In the genomic region with DNA sequence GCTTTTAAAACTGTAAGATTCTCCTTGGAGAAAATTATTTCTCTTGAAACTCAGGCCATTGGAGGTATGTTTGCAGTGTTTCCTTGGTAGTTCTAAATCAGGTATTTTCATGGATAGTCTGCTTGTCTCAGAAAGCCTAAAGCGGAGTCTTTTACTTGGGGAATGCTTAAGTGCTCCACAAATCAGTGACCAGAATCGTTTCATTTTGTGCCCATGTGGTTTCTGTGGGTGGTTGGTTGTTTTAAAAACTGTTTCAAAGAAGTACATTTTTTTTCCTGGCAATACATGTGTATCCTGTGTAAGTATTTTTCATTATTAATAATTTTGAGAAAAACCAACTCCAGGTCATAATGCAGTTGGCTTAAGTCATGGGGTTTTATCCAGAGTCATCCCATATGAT, we compare ENCODE assay signal across 19 cellular contexts. TPM values are rescaled to one million over a fixed set of nuclear protein-coding genes. Genes with fewer than 3 reads are reported as not detected.
A peak's percentile ranks its signal among the peaks of the same experiment; 100 is the strongest.
DNase-seq lines count a peak whose midpoint lies in the region; ATAC-seq and TF ChIP-seq lines count a peak whose summit lies in the region.
"Had no signal": no experiment of that assay in that cellular context is flagged by ENCODE, and none has a peak within 500 bp of the region (broad histone marks: within the 10 kb centered on the region; RNA-seq: fewer than 3 reads in every experiment).

No MANE protein-coding gene starts in this region.

- H3K9me3 ChIP-seq in tibial nerve = peaks cover 0 to 4% (median 2%) of the 10 kb centered on the region in 4 donors

- TF ChIP-seq POLR2A in tibial nerve (IDR thresholded peaks at IDR 0.05) = no peak

- no peaks in the 10 kb centered on the region for H3K9me3 Mint-ChIP-seq in activated T-helper 17 cell treated with anti-CD3 and anti-CD28 coated beads, Interleukin-2, amount 50 U/mL, for 72 hours
- H3K9me3 Mint-ChIP-seq in stimulated activated naive CD8-positive, alpha-beta T cell treated with anti-CD3 and anti-CD28 coated beads, Interleukin-15, Interleukin-2, amounts not matched to agents 100 ng/mL and 50 ng/mL, for 24 hours = peaks cover 7% of the 10 kb centered on the region

- WGBS in tibial nerve, 2 donors = 77% methylated on average over 2 of the region's 2 CpGs

- H3K27me3 ChIP-seq in tibial nerve = no peaks in the 10 kb centered on the region

- H3K4me1 Mint-ChIP-seq in activated T-helper 17 cell treated with anti-CD3 and anti-CD28 coated beads, Interleukin-2, amount 50 U/mL, for 72 hours = peaks cover 33% of the 10 kb centered on the region
- H3K4me1 Mint-ChIP-seq in stimulated activated naive CD8-positive, alpha-beta T cell treated with anti-CD3 and anti-CD28 coated beads, Interleukin-15, Interleukin-2, amounts not matched to agents 100 ng/mL and 50 ng/mL, for 24 hours (ENCODE audit: low read depth) = peaks cover 60% of the 10 kb centered on the region

- no peak for TF ChIP-seq CTCF in tibial nerve (IDR thresholded peaks at IDR 0.05)

- ATAC-seq in HG02642 (IDR thresholded peaks at IDR 0.05; ENCODE audit: poor library complexity, unreplicated experiment) (peak; percentile 27), HG03097 (IDR thresholded peaks at IDR 0.05; ENCODE audit: low FRiP score, unreplicated experiment) (no peak)
- ATAC-seq in activated T-helper 17 cell treated with anti-CD3 and anti-CD28 coated beads, Interleukin-2, amount 50 U/mL, for 72 hours (replicated peaks) = peak; percentile 20
- ATAC-seq: Right ventricle myocardium inferior had no signal

- no peaks in the 10 kb centered on the region for H3K36me3 ChIP-seq in tibial nerve

- TF ChIP-seq EP300 in tibial nerve (IDR thresholded peaks at IDR 0.05) = no peak

- H3K36me3 Mint-ChIP-seq in activated T-helper 17 cell treated with anti-CD3 and anti-CD28 coated beads, Interleukin-2, amount 50 U/mL, for 72 hours (ENCODE audit: low read depth) = peaks cover 22% of the 10 kb centered on the region
- H3K36me3 Mint-ChIP-seq in stimulated activated naive CD8-positive, alpha-beta T cell treated with anti-CD3 and anti-CD28 coated beads, Interleukin-15, Interleukin-2, amounts not matched to agents 100 ng/mL and 50 ng/mL, for 24 hours (ENCODE audit: low read depth) = peaks cover 28% of the 10 kb centered on the region

- no peak overlapping the region for H3K4me3 ChIP-seq in tibial nerve

- peak; percentile 18 for DNase-seq in stimulated activated CD4-positive, alpha-beta T cell treated with anti-CD3 and anti-CD28 coated beads, Interleukin-15, amount 100 ng/mL, for 24 hours
- DNase-seq in stimulated activated CD4-positive, alpha-beta T cell treated with anti-CD3 and anti-CD28 coated beads, Interleukin-2, amount 100 ng/mL, for 24 hours = no peak
- DNase-seq in tibial nerve (ENCODE audit: low spot score in 2 of 2) (no peak), NCI-H2107 (lab: John Stamatoyannopoulos, UW) (no peak)
- DNase-seq: activated CD4-positive, CD25-positive, alpha-beta regulatory T cell; activated CD8-positive, alpha-beta memory T cell treated with anti-CD3 and anti-CD28 coated beads, Interleukin-2, amount 50 U/mL, for 4 hours; caudate nucleus; effector CD4-positive, alpha-beta T cell; EL; kidney; mesenchymal stem cell; NCI-H1694 treated with DMSO at 0.1 percent for 48 hours; NCI-H446; stimulated activated CD4-positive, alpha-beta T cell treated with anti-CD3 and anti-CD28 coated beads, Interleukin-12 subunit alpha, Interleukin-12 subunit beta, amount 100 ng/mL, for 4 hours had no signal

- peaks cover 0 to 12% (median 7%) of the 10 kb centered on the region in 4 donors for H3K4me1 ChIP-seq in tibial nerve

- H3K4me3 Mint-ChIP-seq in activated T-helper 17 cell treated with anti-CD3 and anti-CD28 coated beads, Interleukin-2, amount 50 U/mL, for 72 hours = peak overlapping the region; percentile 60
- H3K4me3 Mint-ChIP-seq in stimulated activated naive CD8-positive, alpha-beta T cell treated with anti-CD3 and anti-CD28 coated beads, Interleukin-15, Interleukin-2, amounts not matched to agents 100 ng/mL and 50 ng/mL, for 24 hours = peak overlapping the region; percentile 74

- no peaks in the 10 kb centered on the region for H3K27me3 Mint-ChIP-seq in activated T-helper 17 cell treated with anti-CD3 and anti-CD28 coated beads, Interleukin-2, amount 50 U/mL, for 72 hours
- peaks cover 7% of the 10 kb centered on the region for H3K27me3 Mint-ChIP-seq in stimulated activated naive CD8-positive, alpha-beta T cell treated with anti-CD3 and anti-CD28 coated beads, Interleukin-15, Interleukin-2, amounts not matched to agents 100 ng/mL and 50 ng/mL, for 24 hours

- H3K27ac ChIP-seq in tibial nerve = no peak overlapping the region

- H3K27ac Mint-ChIP-seq in activated T-helper 17 cell treated with anti-CD3 and anti-CD28 coated beads, Interleukin-2, amount 50 U/mL, for 72 hours = peak overlapping the region; percentile 40
- peak overlapping the region; percentile 28 for H3K27ac Mint-ChIP-seq in stimulated activated naive CD8-positive, alpha-beta T cell treated with anti-CD3 and anti-CD28 coated beads, Interleukin-15, Interleukin-2, amounts not matched to agents 100 ng/mL and 50 ng/mL, for 24 hours

RNA-seq across cellular contexts. Expression of a gene that starts 33.6 kb away (rescaled TPM):
- 10 to 100 TPM; 21.4 to 27.4 TPM for total RNA-seq in activated T-helper 17 cell treated with anti-CD3 and anti-CD28 coated beads, Interleukin-2, amount 50 U/mL, for 72 hours
- total RNA-seq in tibial nerve = 10 to 100 TPM; 39.0 to 76.5 (median 44.0) TPM
